ENCODE assay signal across 2 cellular contexts in the genomic region with DNA sequence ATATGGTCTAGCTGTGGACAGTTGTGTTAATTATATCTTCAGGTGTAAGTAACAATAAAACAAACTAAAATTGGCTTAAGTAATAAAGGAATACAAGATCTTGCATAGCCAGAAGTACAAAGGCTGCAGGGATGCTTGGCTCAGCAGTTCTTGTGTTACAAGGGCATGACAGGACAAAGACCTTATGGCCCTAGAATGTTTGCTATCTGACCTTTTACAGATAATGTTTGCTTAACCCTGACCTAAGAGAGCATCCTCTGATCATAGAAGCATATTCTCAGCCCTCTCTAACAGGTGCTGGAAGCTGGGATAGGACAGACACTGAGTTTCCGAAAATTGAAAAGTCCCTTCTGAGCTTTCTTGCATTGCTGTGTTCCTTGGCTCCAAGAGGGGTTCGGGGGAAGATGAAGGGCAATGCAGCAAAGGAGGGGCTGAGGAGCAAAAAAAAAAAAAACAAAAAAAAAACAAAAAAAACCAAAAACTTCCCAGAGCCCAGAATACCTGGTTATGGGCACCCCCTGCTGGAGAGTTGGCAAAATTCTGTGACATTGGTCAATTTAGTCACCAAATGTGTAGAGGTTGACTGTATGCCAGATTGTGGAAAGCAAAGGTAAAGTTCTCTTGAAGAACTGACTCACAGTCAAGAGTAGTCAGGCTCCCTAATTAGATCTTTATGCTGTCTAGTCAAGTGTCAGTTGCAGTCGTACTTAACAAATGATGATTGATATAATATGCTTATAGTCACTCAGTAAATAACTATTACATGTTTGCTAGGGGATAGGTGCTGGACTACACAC.
TF ChIP-seq lines count a peak whose summit lies in the region.

No MANE protein-coding gene starts in this region.

TF ChIP-seq in A549, 52 proteins besides CTCF, POLR2A, EP300 and RAD21:
- TF ChIP-seq, protein P1, sequence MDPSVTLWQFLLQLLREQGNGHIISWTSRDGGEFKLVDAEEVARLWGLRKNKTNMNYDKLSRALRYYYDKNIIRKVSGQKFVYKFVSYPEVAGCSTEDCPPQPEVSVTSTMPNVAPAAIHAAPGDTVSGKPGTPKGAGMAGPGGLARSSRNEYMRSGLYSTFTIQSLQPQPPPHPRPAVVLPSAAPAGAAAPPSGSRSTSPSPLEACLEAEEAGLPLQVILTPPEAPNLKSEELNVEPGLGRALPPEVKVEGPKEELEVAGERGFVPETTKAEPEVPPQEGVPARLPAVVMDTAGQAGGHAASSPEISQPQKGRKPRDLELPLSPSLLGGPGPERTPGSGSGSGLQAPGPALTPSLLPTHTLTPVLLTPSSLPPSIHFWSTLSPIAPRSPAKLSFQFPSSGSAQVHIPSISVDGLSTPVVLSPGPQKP (IDR thresholded peaks at IDR 0.05; ENCODE audit: low read depth, low read length): no peak
- TF ChIP-seq SMC3 (IDR thresholded peaks at IDR 0.05) (peak; percentile 77), MAFK (IDR thresholded peaks at IDR 0.05; ENCODE audit: partially characterized antibody) (peak; percentile 66)

TF ChIP-seq in HepG2, 621 proteins besides CTCF, POLR2A, EP300 and RAD21 (continues in another document):
- TF ChIP-seq SRSF4 (IDR thresholded peaks at IDR 0.05; ENCODE audit: low read depth, low read length, poor library complexity, severe bottlenecking) (no peak), ZNF598 (CRISPR knock-in tag; IDR thresholded peaks at IDR 0.05; ENCODE audit: borderline replicate concordance) (no peak), ATM (IDR thresholded peaks at IDR 0.05; ENCODE audit: borderline replicate concordance) (no peak), POLR2AphosphoS5 (IDR thresholded peaks at IDR 0.05; ENCODE audit: low read depth, low read length) (no peak), FOXA1 (IDR thresholded peaks at IDR 0.05) (no peak), FOXA1 (CRISPR knock-in tag; IDR thresholded peaks at IDR 0.05) (peak; percentile 62), ZMYM4 (CRISPR knock-in tag; IDR thresholded peaks at IDR 0.05) (peak; percentile 39; the same call in 1 of the 2 replicates), SMAD9 (CRISPR knock-in tag; IDR thresholded peaks at IDR 0.05) (no peak), ZNF354B (CRISPR knock-in tag; IDR thresholded peaks at IDR 0.05) (no peak), PLRG1 (conservative IDR thresholded peaks at IDR 0.05) (no peak), ZNF33A (CRISPR knock-in tag; IDR thresholded peaks at IDR 0.05; ENCODE audit: borderline replicate concordance) (no peak), ADNP (CRISPR knock-in tag; IDR thresholded peaks at IDR 0.05) (no peak), SP2 (CRISPR knock-in tag; IDR thresholded peaks at IDR 0.05) (no peak), GTF3A (CRISPR knock-in tag; conservative IDR thresholded peaks at IDR 0.05) (no peak), NR2F1 (CRISPR knock-in tag; IDR thresholded peaks at IDR 0.05) (peak; percentile 91 to 98), ZNF136 (CRISPR knock-in tag; IDR thresholded peaks at IDR 0.05; ENCODE audit: low read depth) (no peak), DMAP1 (CRISPR knock-in tag; IDR thresholded peaks at IDR 0.05) (no peak), ZNF746 (CRISPR knock-in tag; IDR thresholded peaks at IDR 0.05) (no peak), ZNF382 (CRISPR knock-in tag; IDR thresholded peaks at IDR 0.05; ENCODE audit: borderline replicate concordance) (no peak), ZNF816 (CRISPR knock-in tag; IDR thresholded peaks at IDR 0.05; ENCODE audit: borderline replicate concordance) (no peak), ZNF251 (CRISPR knock-in tag; IDR thresholded peaks at IDR 0.05) (no peak), SMARCE1 (IDR thresholded peaks at IDR 0.05; ENCODE audit: borderline replicate concordance) (no peak)
- TF ChIP-seq, protein P2, sequence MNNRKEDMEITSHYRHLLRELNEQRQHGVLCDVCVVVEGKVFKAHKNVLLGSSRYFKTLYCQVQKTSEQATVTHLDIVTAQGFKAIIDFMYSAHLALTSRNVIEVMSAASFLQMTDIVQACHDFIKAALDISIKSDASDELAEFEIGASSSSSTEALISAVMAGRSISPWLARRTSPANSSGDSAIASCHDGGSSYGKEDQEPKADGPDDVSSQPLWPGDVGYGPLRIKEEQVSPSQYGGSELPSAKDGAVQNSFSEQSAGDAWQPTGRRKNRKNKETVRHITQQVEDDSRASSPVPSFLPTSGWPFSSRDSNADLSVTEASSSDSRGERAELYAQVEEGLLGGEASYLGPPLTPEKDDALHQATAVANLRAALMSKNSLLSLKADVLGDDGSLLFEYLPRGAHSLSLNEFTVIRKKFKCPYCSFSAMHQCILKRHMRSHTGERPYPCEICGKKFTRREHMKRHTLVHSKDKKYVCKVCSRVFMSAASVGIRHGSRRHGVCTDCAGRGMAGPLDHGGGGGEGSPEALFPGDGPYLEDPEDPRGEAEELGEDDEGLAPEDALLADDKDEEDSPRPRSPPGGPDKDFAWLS (CRISPR knock-in tag; IDR thresholded peaks at IDR 0.05; ENCODE audit: borderline replicate concordance): no peak
- TF ChIP-seq, protein P3, sequence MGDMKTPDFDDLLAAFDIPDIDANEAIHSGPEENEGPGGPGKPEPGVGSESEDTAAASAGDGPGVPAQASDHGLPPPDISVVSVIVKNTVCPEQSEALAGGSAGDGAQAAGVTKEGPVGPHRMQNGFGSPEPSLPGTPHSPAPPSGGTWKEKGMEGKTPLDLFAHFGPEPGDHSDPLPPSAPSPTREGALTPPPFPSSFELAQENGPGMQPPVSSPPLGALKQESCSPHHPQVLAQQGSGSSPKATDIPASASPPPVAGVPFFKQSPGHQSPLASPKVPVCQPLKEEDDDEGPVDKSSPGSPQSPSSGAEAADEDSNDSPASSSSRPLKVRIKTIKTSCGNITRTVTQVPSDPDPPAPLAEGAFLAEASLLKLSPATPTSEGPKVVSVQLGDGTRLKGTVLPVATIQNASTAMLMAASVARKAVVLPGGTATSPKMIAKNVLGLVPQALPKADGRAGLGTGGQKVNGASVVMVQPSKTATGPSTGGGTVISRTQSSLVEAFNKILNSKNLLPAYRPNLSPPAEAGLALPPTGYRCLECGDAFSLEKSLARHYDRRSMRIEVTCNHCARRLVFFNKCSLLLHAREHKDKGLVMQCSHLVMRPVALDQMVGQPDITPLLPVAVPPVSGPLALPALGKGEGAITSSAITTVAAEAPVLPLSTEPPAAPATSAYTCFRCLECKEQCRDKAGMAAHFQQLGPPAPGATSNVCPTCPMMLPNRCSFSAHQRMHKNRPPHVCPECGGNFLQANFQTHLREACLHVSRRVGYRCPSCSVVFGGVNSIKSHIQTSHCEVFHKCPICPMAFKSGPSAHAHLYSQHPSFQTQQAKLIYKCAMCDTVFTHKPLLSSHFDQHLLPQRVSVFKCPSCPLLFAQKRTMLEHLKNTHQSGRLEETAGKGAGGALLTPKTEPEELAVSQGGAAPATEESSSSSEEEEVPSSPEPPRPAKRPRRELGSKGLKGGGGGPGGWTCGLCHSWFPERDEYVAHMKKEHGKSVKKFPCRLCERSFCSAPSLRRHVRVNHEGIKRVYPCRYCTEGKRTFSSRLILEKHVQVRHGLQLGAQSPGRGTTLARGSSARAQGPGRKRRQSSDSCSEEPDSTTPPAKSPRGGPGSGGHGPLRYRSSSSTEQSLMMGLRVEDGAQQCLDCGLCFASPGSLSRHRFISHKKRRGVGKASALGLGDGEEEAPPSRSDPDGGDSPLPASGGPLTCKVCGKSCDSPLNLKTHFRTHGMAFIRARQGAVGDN (CRISPR knock-in tag; IDR thresholded peaks at IDR 0.05): no peak
- TF ChIP-seq, protein P4, sequence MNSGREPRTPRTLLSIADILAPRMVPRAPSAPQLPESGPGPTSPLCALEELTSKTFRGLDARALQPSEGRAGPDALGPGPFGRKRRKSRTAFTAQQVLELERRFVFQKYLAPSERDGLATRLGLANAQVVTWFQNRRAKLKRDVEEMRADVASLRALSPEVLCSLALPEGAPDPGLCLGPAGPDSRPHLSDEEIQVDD (CRISPR knock-in tag; IDR thresholded peaks at IDR 0.05; ENCODE audit: borderline replicate concordance): no peak
- TF ChIP-seq, protein P5, sequence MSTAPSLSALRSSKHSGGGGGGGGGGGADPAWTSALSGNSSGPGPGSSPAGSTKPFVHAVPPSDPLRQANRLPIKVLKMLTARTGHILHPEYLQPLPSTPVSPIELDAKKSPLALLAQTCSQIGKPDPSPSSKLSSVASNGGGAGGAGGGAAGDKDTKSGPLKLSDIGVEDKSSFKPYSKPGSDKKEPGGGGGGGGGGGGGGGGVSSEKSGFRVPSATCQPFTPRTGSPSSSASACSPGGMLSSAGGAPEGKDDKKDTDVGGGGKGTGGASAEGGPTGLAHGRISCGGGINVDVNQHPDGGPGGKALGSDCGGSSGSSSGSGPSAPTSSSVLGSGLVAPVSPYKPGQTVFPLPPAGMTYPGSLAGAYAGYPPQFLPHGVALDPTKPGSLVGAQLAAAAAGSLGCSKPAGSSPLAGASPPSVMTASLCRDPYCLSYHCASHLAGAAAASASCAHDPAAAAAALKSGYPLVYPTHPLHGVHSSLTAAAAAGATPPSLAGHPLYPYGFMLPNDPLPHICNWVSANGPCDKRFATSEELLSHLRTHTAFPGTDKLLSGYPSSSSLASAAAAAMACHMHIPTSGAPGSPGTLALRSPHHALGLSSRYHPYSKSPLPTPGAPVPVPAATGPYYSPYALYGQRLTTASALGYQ (CRISPR knock-in tag; IDR thresholded peaks at IDR 0.05): peak; percentile 45; the same call in 1 of the 2 replicates
- TF ChIP-seq, protein P6, sequence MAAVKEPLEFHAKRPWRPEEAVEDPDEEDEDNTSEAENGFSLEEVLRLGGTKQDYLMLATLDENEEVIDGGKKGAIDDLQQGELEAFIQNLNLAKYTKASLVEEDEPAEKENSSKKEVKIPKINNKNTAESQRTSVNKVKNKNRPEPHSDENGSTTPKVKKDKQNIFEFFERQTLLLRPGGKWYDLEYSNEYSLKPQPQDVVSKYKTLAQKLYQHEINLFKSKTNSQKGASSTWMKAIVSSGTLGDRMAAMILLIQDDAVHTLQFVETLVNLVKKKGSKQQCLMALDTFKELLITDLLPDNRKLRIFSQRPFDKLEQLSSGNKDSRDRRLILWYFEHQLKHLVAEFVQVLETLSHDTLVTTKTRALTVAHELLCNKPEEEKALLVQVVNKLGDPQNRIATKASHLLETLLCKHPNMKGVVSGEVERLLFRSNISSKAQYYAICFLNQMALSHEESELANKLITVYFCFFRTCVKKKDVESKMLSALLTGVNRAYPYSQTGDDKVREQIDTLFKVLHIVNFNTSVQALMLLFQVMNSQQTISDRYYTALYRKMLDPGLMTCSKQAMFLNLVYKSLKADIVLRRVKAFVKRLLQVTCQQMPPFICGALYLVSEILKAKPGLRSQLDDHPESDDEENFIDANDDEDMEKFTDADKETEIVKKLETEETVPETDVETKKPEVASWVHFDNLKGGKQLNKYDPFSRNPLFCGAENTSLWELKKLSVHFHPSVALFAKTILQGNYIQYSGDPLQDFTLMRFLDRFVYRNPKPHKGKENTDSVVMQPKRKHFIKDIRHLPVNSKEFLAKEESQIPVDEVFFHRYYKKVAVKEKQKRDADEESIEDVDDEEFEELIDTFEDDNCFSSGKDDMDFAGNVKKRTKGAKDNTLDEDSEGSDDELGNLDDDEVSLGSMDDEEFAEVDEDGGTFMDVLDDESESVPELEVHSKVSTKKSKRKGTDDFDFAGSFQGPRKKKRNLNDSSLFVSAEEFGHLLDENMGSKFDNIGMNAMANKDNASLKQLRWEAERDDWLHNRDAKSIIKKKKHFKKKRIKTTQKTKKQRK (IDR thresholded peaks at IDR 0.05; ENCODE audit: low read length): no peak
- TF ChIP-seq, protein P7, sequence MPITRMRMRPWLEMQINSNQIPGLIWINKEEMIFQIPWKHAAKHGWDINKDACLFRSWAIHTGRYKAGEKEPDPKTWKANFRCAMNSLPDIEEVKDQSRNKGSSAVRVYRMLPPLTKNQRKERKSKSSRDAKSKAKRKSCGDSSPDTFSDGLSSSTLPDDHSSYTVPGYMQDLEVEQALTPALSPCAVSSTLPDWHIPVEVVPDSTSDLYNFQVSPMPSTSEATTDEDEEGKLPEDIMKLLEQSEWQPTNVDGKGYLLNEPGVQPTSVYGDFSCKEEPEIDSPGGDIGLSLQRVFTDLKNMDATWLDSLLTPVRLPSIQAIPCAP (CRISPR knock-in tag; IDR thresholded peaks at IDR 0.05; ENCODE audit: low read depth): no peak
- TF ChIP-seq, protein P8, sequence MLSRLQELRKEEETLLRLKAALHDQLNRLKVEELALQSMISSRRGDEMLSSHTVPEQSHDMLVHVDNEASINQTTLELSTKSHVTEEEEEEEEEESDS (CRISPR knock-in tag; IDR thresholded peaks at IDR 0.05; ENCODE audit: borderline replicate concordance): no peak
- TF ChIP-seq, protein P9, sequence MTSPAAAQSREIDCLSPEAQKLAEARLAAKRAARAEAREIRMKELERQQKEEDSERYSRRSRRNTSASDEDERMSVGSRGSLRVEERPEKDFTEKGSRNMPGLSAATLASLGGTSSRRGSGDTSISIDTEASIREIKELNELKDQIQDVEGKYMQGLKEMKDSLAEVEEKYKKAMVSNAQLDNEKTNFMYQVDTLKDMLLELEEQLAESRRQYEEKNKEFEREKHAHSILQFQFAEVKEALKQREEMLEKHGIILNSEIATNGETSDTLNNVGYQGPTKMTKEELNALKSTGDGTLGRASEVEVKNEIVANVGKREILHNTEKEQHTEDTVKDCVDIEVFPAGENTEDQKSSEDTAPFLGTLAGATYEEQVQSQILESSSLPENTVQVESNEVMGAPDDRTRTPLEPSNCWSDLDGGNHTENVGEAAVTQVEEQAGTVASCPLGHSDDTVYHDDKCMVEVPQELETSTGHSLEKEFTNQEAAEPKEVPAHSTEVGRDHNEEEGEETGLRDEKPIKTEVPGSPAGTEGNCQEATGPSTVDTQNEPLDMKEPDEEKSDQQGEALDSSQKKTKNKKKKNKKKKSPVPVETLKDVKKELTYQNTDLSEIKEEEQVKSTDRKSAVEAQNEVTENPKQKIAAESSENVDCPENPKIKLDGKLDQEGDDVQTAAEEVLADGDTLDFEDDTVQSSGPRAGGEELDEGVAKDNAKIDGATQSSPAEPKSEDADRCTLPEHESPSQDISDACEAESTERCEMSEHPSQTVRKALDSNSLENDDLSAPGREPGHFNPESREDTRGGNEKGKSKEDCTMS (CRISPR knock-in tag; conservative IDR thresholded peaks at IDR 0.05): no peak
